Comparison of ENCODE assay signal across 1 cellular context in genomic region chr6:150741633-150742200, GRCh38.
TF ChIP-seq lines count a peak whose summit lies in the region.

No MANE protein-coding gene starts in this region.

TF ChIP-seq in GM23338, 12 proteins besides CTCF, POLR2A, EP300 and RAD21 (continued from another document):
- TF ChIP-seq REST (IDR thresholded peaks at IDR 0.05; ENCODE audit: unreplicated experiment) (no peak), ZNF331 (CRISPR knock-in tag; IDR thresholded peaks at IDR 0.05; ENCODE audit: low read depth) (no peak), POLR2AphosphoS5 (IDR thresholded peaks at IDR 0.05; ENCODE audit: low read depth) (no peak), JUNB (IDR thresholded peaks at IDR 0.05; ENCODE audit: unreplicated experiment) (no peak), EZH2 (IDR thresholded peaks at IDR 0.05; ENCODE audit: low read depth, unreplicated experiment) (no peak), CREB1 (CRISPR knock-in tag; IDR thresholded peaks at IDR 0.05; ENCODE audit: low read depth) (no peak), EZH2phosphoT487 (IDR thresholded peaks at IDR 0.05; ENCODE audit: unreplicated experiment) (no peak), ZNF462 (CRISPR knock-in tag; IDR thresholded peaks at IDR 0.05) (no peak), ZNF114 (CRISPR knock-in tag; IDR thresholded peaks at IDR 0.05) (no peak)
